Comparison of ENCODE assay signal across 14 cellular contexts in the genomic region with DNA sequence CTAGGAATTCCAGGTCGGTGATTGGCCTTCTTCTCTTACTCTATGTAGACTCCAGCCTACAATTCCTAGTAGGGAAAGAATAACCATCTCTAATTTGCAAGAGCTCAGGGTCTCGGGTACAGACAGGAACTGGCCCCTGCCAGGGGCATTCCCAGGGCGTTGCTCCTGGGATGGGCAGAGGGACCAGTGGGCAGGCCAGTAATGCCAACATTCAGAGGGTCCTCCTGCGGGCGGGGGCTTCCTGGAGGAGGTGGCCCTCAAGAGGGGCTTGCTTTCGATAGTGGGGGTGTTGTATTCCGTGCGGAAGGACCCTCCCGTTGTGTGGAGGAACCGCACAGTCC.
DNase-seq lines count a peak whose midpoint lies in the region; ATAC-seq and TF ChIP-seq lines count a peak whose summit lies in the region.
"Had no signal": no experiment of that assay in that cellular context is flagged by ENCODE, and none has a peak within 500 bp of the region (broad histone marks: within the 10 kb centered on the region; RNA-seq: fewer than 3 reads in every experiment).

No MANE protein-coding gene starts in this region.

- POLR2A ChIA-PET in CD4-positive, alpha-beta T cell (lab: Charles Lee), result no interaction called here

- no peak for ATAC-seq in CD4-positive, alpha-beta T cell (ENCODE audit: poor library complexity)
- ATAC-seq in GM21528 (IDR thresholded peaks at IDR 0.05; ENCODE audit: low FRiP score, unreplicated experiment), result no peak
- ATAC-seq: gastrocnemius medialis had no signal

- CTCF ChIA-PET in CD4-positive, alpha-beta T cell (lab: Charles Lee), result interaction anchor here (0.9 kb wide), 1 partner anchor 22 kb away, joined by 4 read pairs; no protein-coding TSS in a partner anchor

- no peak overlapping the region for H3K9ac ChIP-seq in HUES48 (ENCODE audit: low read depth, low read length)

- H3K36me3 ChIP-seq in HUES48 (ENCODE audit: control insufficient read depth, insufficient read depth, low read length) (no peaks in the 10 kb centered on the region), brain microvascular endothelial cell (replicated peaks) (no peaks in the 10 kb centered on the region)
- H3K36me3 ChIP-seq: gastrocnemius medialis had no signal

- in situ Hi-C loops in brain microvascular endothelial cell (cut with HindIII; ENCODE audit: low pct_ligation_motif_present, low sequenced_read_pairs), result loop anchor here (25.0 kb wide), 1 partner anchor 330 kb away; no protein-coding TSS in a partner anchor

- no peaks in the 10 kb centered on the region for H3K9me3 Mint-ChIP-seq in CD4-positive, alpha-beta T cell
- H3K9me3 Mint-ChIP-seq in nephron progenitor cell, result no peaks in the 10 kb centered on the region
- H3K9me3 Mint-ChIP-seq: effector memory CD8-positive, alpha-beta T cell; nephron had no signal

- H3K4me1 Mint-ChIP-seq in CD4-positive, alpha-beta T cell (ENCODE audit: low read depth), result peaks cover 7% of the 10 kb centered on the region
- H3K4me1 Mint-ChIP-seq in nephron progenitor cell, result peaks cover 5% of the 10 kb centered on the region

- H3K4me3 ChIP-seq in HUES48 (ENCODE audit: low read depth, low read length) (peak overlapping the region; percentile 50; the same call in 1 of the 2 replicates), brain microvascular endothelial cell (ENCODE audit: low read depth, low read length) (peak overlapping the region; percentile 54)

- H3K4me3 Mint-ChIP-seq in CD4-positive, alpha-beta T cell, result peak overlapping the region; percentile 68
- H3K4me3 Mint-ChIP-seq in nephron progenitor cell, result peak overlapping the region; percentile 47

- H3K27ac ChIP-seq in CD4-positive, alpha-beta T cell (ENCODE audit: low read depth, low read length), result no peak overlapping the region
- H3K27ac ChIP-seq in HUES48 (ENCODE audit: low read depth, low read length), result no peak overlapping the region
- H3K27ac ChIP-seq in brain microvascular endothelial cell, result no peak overlapping the region
- H3K27ac ChIP-seq: gastrocnemius medialis had no signal

- intact Hi-C loops in CD4-positive, alpha-beta T cell (cut with DNase I, micrococcal nuclease), result loop anchor here (1.0 to 5.0 kb wide), 3 partner anchors 483 to 915 kb away; no protein-coding TSS in a partner anchor

- TF ChIP-seq CTCF in CD4-positive, alpha-beta T cell (IDR thresholded peaks at IDR 0.05), result no peak
- TF ChIP-seq CTCF in brain microvascular endothelial cell (IDR thresholded peaks at IDR 0.05; ENCODE audit: low read depth, low read length, missing control alignments) (no peak), nephron progenitor cell (IDR thresholded peaks at IDR 0.05) (no peak)

- H3K27me3 ChIP-seq in CD4-positive, alpha-beta T cell (ENCODE audit: control insufficient read depth, insufficient read depth, low read length), result no peaks in the 10 kb centered on the region
- peaks cover 11% of the 10 kb centered on the region for H3K27me3 ChIP-seq in HUES48 (ENCODE audit: control insufficient read depth, insufficient read depth, low read length)
- no peaks in the 10 kb centered on the region for H3K27me3 ChIP-seq in brain microvascular endothelial cell (replicated peaks)

- H3K36me3 Mint-ChIP-seq in CD4-positive, alpha-beta T cell (ENCODE audit: low read depth), result no peaks in the 10 kb centered on the region
- H3K36me3 Mint-ChIP-seq in nephron progenitor cell (ENCODE audit: low read depth), result no peaks in the 10 kb centered on the region

- DNase-seq in CD4-positive, alpha-beta T cell, result no peak
- DNase-seq in brain microvascular endothelial cell (no peak), nephron progenitor cell (no peak), hepatic stellate cell (ENCODE audit: low spot score) (no peak), NCI-H1436 treated with DMSO at 0.1 percent for 48 hours (lab: John Stamatoyannopoulos, UW) (no peak), COR-L47 (lab: John Stamatoyannopoulos, UW) (no peak)
- DNase-seq: gastrocnemius medialis, NCI-H1417 treated with DMSO at 0.1 percent for 48 hours, NCI-H510A had no signal

- H3K9me3 ChIP-seq in CD4-positive, alpha-beta T cell (ENCODE audit: control insufficient read depth, low read length), result no peaks in the 10 kb centered on the region
- H3K9me3 ChIP-seq in HUES48 (ENCODE audit: control insufficient read depth, insufficient read depth, low read length), result no peaks in the 10 kb centered on the region
- H3K9me3 ChIP-seq: Caco-2, gastrocnemius medialis had no signal

- H3K27me3 Mint-ChIP-seq in CD4-positive, alpha-beta T cell, result peaks cover 21% of the 10 kb centered on the region
- H3K27me3 Mint-ChIP-seq in nephron progenitor cell (ENCODE audit: low read depth, poor library complexity), result peaks cover 57% of the 10 kb centered on the region

- no peak overlapping the region for H3K27ac Mint-ChIP-seq in CD4-positive, alpha-beta T cell
- no peak overlapping the region for H3K27ac Mint-ChIP-seq in nephron progenitor cell
- H3K27ac Mint-ChIP-seq: effector memory CD8-positive, alpha-beta T cell; nephron had no signal

- 0 out of 2 replicates have a peak, but pooled peaks cover 4% of the 10 kb centered on the region for H3K4me1 ChIP-seq in HUES48 (ENCODE audit: control insufficient read depth, insufficient read depth, low read length)
- H3K4me1 ChIP-seq: gastrocnemius medialis had no signal
